ENCODE assay signal across 18 cellular contexts in the genomic region with DNA sequence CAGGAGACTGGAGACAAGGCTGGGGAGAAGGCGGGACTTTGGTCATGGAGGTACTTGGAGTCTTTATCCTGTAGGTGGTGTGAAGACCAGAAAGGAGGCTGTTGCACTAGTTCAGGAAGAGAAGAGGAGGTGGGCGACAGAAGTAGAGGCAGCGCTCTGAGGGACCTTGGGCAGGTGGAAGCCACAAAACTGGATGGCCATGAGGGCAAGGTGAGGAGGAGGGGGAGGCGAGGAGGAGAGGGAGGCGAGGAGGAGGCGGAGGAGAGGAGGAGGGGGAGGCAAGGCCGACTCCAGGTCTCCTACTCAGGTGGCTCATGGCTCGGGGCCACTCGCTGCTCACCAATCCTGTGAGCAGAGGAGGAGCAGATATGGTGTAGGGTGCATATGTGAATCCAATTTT.
DNase-seq lines count a peak whose midpoint lies in the region; ATAC-seq, FAIRE-seq and TF ChIP-seq lines count a peak whose summit lies in the region.
"Had no signal": no experiment of that assay in that cellular context is flagged by ENCODE, and none has a peak within 500 bp of the region (broad histone marks: within the 10 kb centered on the region; RNA-seq: fewer than 3 reads in every experiment).

No MANE protein-coding gene starts in this region.

- intact Hi-C loops in kidney (cut with DNase I), result no loop called here
- intact Hi-C loops in stomach (cut with DNase I; ENCODE audit: low total_unique reads), result loop anchor here (5.0 kb wide), 1 partner anchor 909 kb away; no protein-coding TSS in a partner anchor

- ATAC-seq in RWPE2 (ENCODE audit: low read depth) (no peak), HG02973 (IDR thresholded peaks at IDR 0.05; ENCODE audit: unreplicated experiment) (no peak)
- ATAC-seq: GM23338 had no signal

- H3K36me3 ChIP-seq in RWPE2 (ENCODE audit: low read depth) (no peaks in the 10 kb centered on the region), kidney (ENCODE audit: control insufficient read depth in 1 of 2, insufficient read depth in 2 of 2, low read length in 2 of 2) (no peaks in the 10 kb centered on the region), stomach (no peaks in the 10 kb centered on the region)
- H3K36me3 ChIP-seq: SJSA1 had no signal

- no peak overlapping the region for H3K9ac ChIP-seq in kidney (ENCODE audit: low read length in 2 of 2)

- FAIRE-seq in kidney (lab: Jason Lieb, UNC), result no peak
- FAIRE-seq: GM12892, GM18507 had no signal

- no peak for TF ChIP-seq POLR2A in stomach (IDR thresholded peaks at IDR 0.05)

- 90 to 93% (median 91%) methylated on average over 9 of the region's 9 CpGs for WGBS in stomach, 5 donors

- TF ChIP-seq CTCF in RWPE2 (IDR thresholded peaks at IDR 0.05; ENCODE audit: poor library complexity, severe bottlenecking), result no peak
- TF ChIP-seq CTCF in kidney (IDR thresholded peaks at IDR 0.05; ENCODE audit: borderline replicate concordance, extremely low read depth, insufficient read depth), result no peak
- TF ChIP-seq CTCF in stomach (IDR thresholded peaks at IDR 0.05), result no peak
- no peak for TF ChIP-seq CTCF in coronary artery (IDR thresholded peaks at IDR 0.05)

- DNase-seq in DMS53 (lab: John Stamatoyannopoulos, UW) (peak; percentile 24), DMS53 treated with DMSO at 0.1 percent for 48 hours (lab: John Stamatoyannopoulos, UW; ENCODE audit: unreplicated experiment) (no peak), RWPE2 (ENCODE audit: low spot score) (no peak), kidney (peak; percentile 49), stomach (no peak), coronary artery (ENCODE audit: low spot score) (no peak)
- DNase-seq in stimulated activated CD4-positive, alpha-beta T cell treated with anti-CD3 and anti-CD28 coated beads, Interleukin-4, amount 100 ng/mL, for 24 hours, result no peak
- DNase-seq: DMS79, KG1, NCI-H1417 treated with DMSO at 0.1 percent for 48 hours, NCI-H1930, NCI-H524, NCI-H82 had no signal

- H3K4me3 ChIP-seq in RWPE2 (ENCODE audit: severe bottlenecking), result no peak overlapping the region
- no peak overlapping the region for H3K4me3 ChIP-seq in kidney (ENCODE audit: low read length in 2 of 2)
- H3K4me3 ChIP-seq in stomach, result no peak overlapping the region
- H3K4me3 ChIP-seq in coronary artery, result no peak overlapping the region
- H3K4me3 ChIP-seq: GM23338, SJSA1 had no signal

- no peaks in the 10 kb centered on the region for H3K9me3 ChIP-seq in RWPE2 (ENCODE audit: severe bottlenecking)
- no peaks in the 10 kb centered on the region for H3K9me3 ChIP-seq in kidney (ENCODE audit: control insufficient read depth in 1 of 2, low read length in 2 of 2)
- H3K9me3 ChIP-seq in stomach, result no peaks in the 10 kb centered on the region
- H3K9me3 ChIP-seq: SJSA1 had no signal

- TF ChIP-seq EP300 in stomach (IDR thresholded peaks at IDR 0.05), result no peak

- H3K27me3 ChIP-seq in RWPE2 (ENCODE audit: insufficient read depth, poor library complexity, severe bottlenecking) (no peaks in the 10 kb centered on the region), stomach (no peaks in the 10 kb centered on the region)
- H3K27me3 ChIP-seq: SJSA1 had no signal

- H3K27ac ChIP-seq in RWPE2 (ENCODE audit: poor library complexity, severe bottlenecking) (peak overlapping the region; percentile 64), kidney (ENCODE audit: low read depth in 2 of 2, low read length in 2 of 2) (no peak overlapping the region), stomach (peak overlapping the region in 3 of 5 donors; percentile 47 to 48 (median 47)), coronary artery (no peak overlapping the region)
- H3K27ac ChIP-seq: SJSA1 had no signal

- H3K4me1 ChIP-seq in RWPE2 (ENCODE audit: insufficient read depth, poor library complexity, severe bottlenecking) (peaks cover 17% of the 10 kb centered on the region), kidney (ENCODE audit: control insufficient read depth in 1 of 2, insufficient read depth in 1 of 2, low read depth in 1 of 2, low read length in 2 of 2) (peaks cover 10 to 11% of the 10 kb centered on the region in 2 donors), stomach (peaks cover 19 to 55% (median 43%) of the 10 kb centered on the region in 4 donors)

Comparison
In these comparisons a context has a peak if more than half of its experiments do, and no peak if none do; other contexts are left out.
1. DNase-seq: peak in DMS53 (single experiment) and kidney (single experiment); none in DMS53 treated with DMSO at 0.1 percent for 48 hours (single experiment), RWPE2 (single experiment), stomach (single experiment), stimulated activated CD4-positive, alpha-beta T cell treated with anti-CD3 and anti-CD28 coated beads, Interleukin-4, amount 100 ng/mL, for 24 hours (single experiment) and coronary artery (single experiment).
2. H3K27ac ChIP-seq: peak in RWPE2 (single experiment) and stomach (3 of 5); none in kidney (0 of 2) and coronary artery (0 of 2).